Comparison of ENCODE assay signal across 10 cellular contexts in genomic region chr4:1226167-1226514, GRCh38.
"Had no signal": no experiment of that assay in that cellular context is flagged by ENCODE, and none has a peak within 500 bp of the region (broad histone marks: within the 10 kb centered on the region; RNA-seq: fewer than 3 reads in every experiment).

No MANE protein-coding gene starts in this region.

- H3K4me1 ChIP-seq: breast epithelium, parathyroid adenoma had no signal

- H3K27ac Mint-ChIP-seq: activated naive CD4-positive, alpha-beta T cell treated with anti-CD3 and anti-CD28 coated beads, Interleukin-2, amount 50 U/mL, for 24 hours; stimulated activated naive CD8-positive, alpha-beta T cell treated with anti-CD3 and anti-CD28 coated beads, Interleukin-15, Interleukin-2, amounts not matched to agents 100 ng/mL and 50 ng/mL, for 24 hours; type B pancreatic cell had no signal

- H3K9me3 Mint-ChIP-seq: activated naive CD4-positive, alpha-beta T cell treated with anti-CD3 and anti-CD28 coated beads, Interleukin-2, amount 50 U/mL, for 24 hours; natural killer cell; stimulated activated naive CD8-positive, alpha-beta T cell treated with anti-CD3 and anti-CD28 coated beads, Interleukin-15, Interleukin-2, amounts not matched to agents 100 ng/mL and 50 ng/mL, for 24 hours; type B pancreatic cell had no signal

- H3K79me2 ChIP-seq: parathyroid adenoma had no signal

- H2AFZ ChIP-seq: parathyroid adenoma had no signal

- H3K27me3 Mint-ChIP-seq: activated naive CD4-positive, alpha-beta T cell treated with anti-CD3 and anti-CD28 coated beads, Interleukin-2, amount 50 U/mL, for 24 hours; stimulated activated naive CD8-positive, alpha-beta T cell treated with anti-CD3 and anti-CD28 coated beads, Interleukin-15, Interleukin-2, amounts not matched to agents 100 ng/mL and 50 ng/mL, for 24 hours; type B pancreatic cell had no signal

- DNase-seq: activated CD4-positive, alpha-beta T cell treated with anti-CD3 and anti-CD28 coated beads, Interleukin-2, amount 50 U/mL, for 4 hours; activated gamma-delta T cell; cerebellar nuclear complex; cortex of kidney; natural killer cell had no signal

- H3K36me3 ChIP-seq: breast epithelium had no signal

- H3K27me3 ChIP-seq: breast epithelium had no signal

- H3K4me3 Mint-ChIP-seq: activated naive CD4-positive, alpha-beta T cell treated with anti-CD3 and anti-CD28 coated beads, Interleukin-2, amount 50 U/mL, for 24 hours; natural killer cell; stimulated activated naive CD8-positive, alpha-beta T cell treated with anti-CD3 and anti-CD28 coated beads, Interleukin-15, Interleukin-2, amounts not matched to agents 100 ng/mL and 50 ng/mL, for 24 hours; type B pancreatic cell had no signal

- H3K4me3 ChIP-seq: breast epithelium had no signal

- H3K9ac ChIP-seq: parathyroid adenoma had no signal

- ATAC-seq: natural killer cell had no signal

- H3K9me3 ChIP-seq: breast epithelium had no signal

- H3K27ac ChIP-seq: parathyroid adenoma had no signal
